ENCODE assay signal across 8 cellular contexts in genomic region chr6:163416380-163416629, GRCh38. TPM values are rescaled to one million over a fixed set of nuclear protein-coding genes. Genes with fewer than 3 reads are reported as not detected.
DNase-seq lines count a peak whose midpoint lies in the region; ATAC-seq, FAIRE-seq and TF ChIP-seq lines count a peak whose summit lies in the region.

No MANE protein-coding gene starts in this region.

- in situ Hi-C loops in HepG2 (cut with HindIII; ENCODE audit: extremely low pct_ligation_motif_present, low pct_unique_long_range_greater_than_20kb): loop anchor here (25.0 kb wide), 1 partner anchor 696 kb away; no protein-coding TSS in a partner anchor

- H3K9ac ChIP-seq in adipocyte (ENCODE audit: low read length): peak overlapping the region; percentile 99
- H3K9ac ChIP-seq in HepG2 (ENCODE audit: insufficient read depth, low read depth, low read length): peak overlapping the region; percentile 98

- ATAC-seq in activated T-cell treated with anti-CD3 and anti-CD28 coated beads, Interleukin-2, amount 50 U/mL, for 4 hours: no peak
- ATAC-seq in HepG2 (no peak), HG03457 (IDR thresholded peaks at IDR 0.05; ENCODE audit: unreplicated experiment) (no peak)

- peaks cover 73% of the 10 kb centered on the region for H3K79me2 ChIP-seq in HepG2 (ENCODE audit: insufficient read depth, low read length)

- no peaks in the 10 kb centered on the region for H3K27me3 ChIP-seq in adipocyte (replicated peaks; ENCODE audit: control insufficient read depth, insufficient read depth, low read length)
- no peaks in the 10 kb centered on the region; a peak in 1 of 5 replicates for H3K27me3 ChIP-seq in HepG2 (ENCODE audit: control insufficient read depth in 1 of 2, insufficient read depth in 2 of 2, low read length in 2 of 2)
- no peaks in the 10 kb centered on the region for H3K27me3 ChIP-seq in tibial artery

- no peaks in the 10 kb centered on the region for H3K9me3 Mint-ChIP-seq in activated T-cell treated with anti-CD3 and anti-CD28 coated beads, Interleukin-2, amount 50 U/mL, for 4 hours

- peaks cover 36% of the 10 kb centered on the region for H4K20me1 ChIP-seq in HepG2 (ENCODE audit: insufficient read depth, low read length)

- H3K27ac ChIP-seq in HepG2 (ENCODE audit: extremely low read length, insufficient read depth, low read length): peak overlapping the region; percentile 90
- H3K27ac ChIP-seq in tibial artery: peak overlapping the region; percentile 97 to 100

- POLR2A ChIA-PET in HepG2 (lab: Yijun Ruan, JAX): interaction anchor here (0.7 to 1.8 kb wide), 2 partner anchors 11 to 25 kb away, joined by 3 to 7 read pairs; no protein-coding TSS in a partner anchor

- no peak for TF ChIP-seq RAD21 in HepG2 (CRISPR knock-in tag; IDR thresholded peaks at IDR 0.05)

- CTCF ChIA-PET in HepG2 (lab: Yijun Ruan, JAX; ENCODE audit: low intra/inter-chr PET ratio, low total read pairs): interaction anchor here (1.4 to 1.7 kb wide), 2 partner anchors 138 to 235 kb away, joined by 6 to 8 read pairs; no protein-coding TSS in a partner anchor

- H3K9me3 ChIP-seq in adipocyte (ENCODE audit: control insufficient read depth, low read length) (no peaks in the 10 kb centered on the region), HepG2 (ENCODE audit: low read length) (no peaks in the 10 kb centered on the region), tibial artery (no peaks in the 10 kb centered on the region)

- TF ChIP-seq POLR2A in HepG2 (IDR thresholded peaks at IDR 0.05; ENCODE audit: insufficient read depth in 1 of 2, low read depth in 2 of 2, low read length in 2 of 2): no peak

- TF ChIP-seq CTCF in HepG2 (CRISPR knock-in tag; IDR thresholded peaks at IDR 0.05) (no peak), tibial artery (IDR thresholded peaks at IDR 0.05) (no peak)

- TF ChIP-seq EP300 in HepG2 (IDR thresholded peaks at IDR 0.05; ENCODE audit: low read depth in 2 of 2, low read length in 2 of 2): no peak
- TF ChIP-seq EP300 in HepG2 (CRISPR knock-in tag; IDR thresholded peaks at IDR 0.05; ENCODE audit: borderline replicate concordance): no peak

- peaks cover 50% of the 10 kb centered on the region for H3K4me1 Mint-ChIP-seq in activated T-cell treated with anti-CD3 and anti-CD28 coated beads, Interleukin-2, amount 50 U/mL, for 4 hours (ENCODE audit: low read depth)

- peak overlapping the region; percentile 89 for H3K4me3 Mint-ChIP-seq in activated T-cell treated with anti-CD3 and anti-CD28 coated beads, Interleukin-2, amount 50 U/mL, for 4 hours

- peaks cover 24% of the 10 kb centered on the region for H3K4me1 ChIP-seq in adipocyte (ENCODE audit: control insufficient read depth, insufficient read depth, low read length)
- H3K4me1 ChIP-seq in HepG2 (ENCODE audit: insufficient read depth, low read length): peaks cover 55% of the 10 kb centered on the region
- H3K4me1 ChIP-seq in tibial artery: peaks cover 0 to 50% (median 14%) of the 10 kb centered on the region in 4 donors

- intact Hi-C loops in HepG2 (cut with micrococcal nuclease; ENCODE audit: unreplicated experiment): loop anchor here (2.0 to 10.0 kb wide), 4 partner anchors 138 to 692 kb away; partner anchors contain the start of genes PACRG and PRKN
- intact Hi-C loops in tibial artery (cut with DNase I; ENCODE audit: low total_unique reads): loop anchor here (5.0 kb wide), 1 partner anchor 541 kb away; no protein-coding TSS in a partner anchor

- under 1% methylated on average over 7 of the region's 7 CpGs for WGBS in HepG2 (ENCODE audit: low lambda C conversion rate)

- no peak overlapping the region for H2AFZ ChIP-seq in HepG2 (ENCODE audit: low read length)

- FAIRE-seq in HepG2 (lab: Jason Lieb, UNC): no peak

- DNase-seq in activated T-cell treated with anti-CD3 and anti-CD28 coated beads, Interleukin-2, amount 50 U/mL, for 4 hours: no peak
- DNase-seq in activated T-cell treated with anti-CD3 and anti-CD28 coated beads for 4 hours: no peak
- DNase-seq in adipocyte (ENCODE audit: low read depth): peak; percentile 51
- DNase-seq in HepG2 (ENCODE audit: low spot score): no peak
- no peak for DNase-seq in tibial artery
- no peak for DNase-seq in dermis blood vessel endothelial cell
- no peak for DNase-seq in MV-4-11 (lab: John Stamatoyannopoulos, UW)

- H3K4me2 ChIP-seq in HepG2 (ENCODE audit: low read depth, low read length): peak overlapping the region; percentile 92

- H3K36me3 Mint-ChIP-seq in activated T-cell treated with anti-CD3 and anti-CD28 coated beads, Interleukin-2, amount 50 U/mL, for 4 hours (ENCODE audit: insufficient read depth): no peaks in the 10 kb centered on the region

- no peaks in the 10 kb centered on the region for H3K27me3 Mint-ChIP-seq in activated T-cell treated with anti-CD3 and anti-CD28 coated beads, Interleukin-2, amount 50 U/mL, for 4 hours (ENCODE audit: low read depth)

- H3K36me3 ChIP-seq in adipocyte (ENCODE audit: control insufficient read depth, insufficient read depth, low read length, severe bottlenecking) (no peaks in the 10 kb centered on the region), HepG2 (replicated peaks in 1 of 2; ENCODE audit: control insufficient read depth in 1 of 2, insufficient read depth in 2 of 2, low read length in 2 of 2) (no peaks in the 10 kb centered on the region), tibial artery (no peaks in the 10 kb centered on the region)

- BruUV-seq in HepG2 (replicated peaks; lab: Mats Ljungman, UMichigan): TSS peak; percentile 61

- H3K4me3 ChIP-seq in adipocyte (ENCODE audit: low read length) (peak overlapping the region; percentile 95), HepG2 (replicated peaks in 1 of 3; ENCODE audit: insufficient read depth in 1 of 3, low read depth in 2 of 3, low read length in 3 of 3) (peak overlapping the region; percentile 95 to 97 (median 96)), tibial artery (peak overlapping the region; percentile 96 to 99)

TF ChIP-seq in HepG2, 621 proteins besides CTCF, POLR2A, EP300 and RAD21 (continues in another document):
- TF ChIP-seq PBX3 (CRISPR knock-in tag; IDR thresholded peaks at IDR 0.05; ENCODE audit: borderline replicate concordance) (no peak), ZNF878 (CRISPR knock-in tag; IDR thresholded peaks at IDR 0.05) (0 out of 2 replicates have a peak, but pooled peaks have one; percentile 49), ZNF746 (CRISPR knock-in tag; IDR thresholded peaks at IDR 0.05) (no peak), FOXP4 (CRISPR knock-in tag; IDR thresholded peaks at IDR 0.05) (no peak), GABPA (IDR thresholded peaks at IDR 0.05; ENCODE audit: low read depth, low read length) (no peak), GABPA (CRISPR knock-in tag; IDR thresholded peaks at IDR 0.05; ENCODE audit: low read depth) (0 out of 2 replicates have a peak, but pooled peaks have one; percentile 24), NR2C2 (CRISPR knock-in tag; IDR thresholded peaks at IDR 0.05; ENCODE audit: borderline replicate concordance) (no peak)

RNA-seq across cellular contexts. Expression of gene QKI, which starts 1.8 kb away (rescaled TPM):
- 10 to 100 TPM; 58.6 to 65.4 (median 61.2) TPM for total RNA-seq in activated T-cell treated with anti-CD3 and anti-CD28 coated beads, Interleukin-2, amount 50 U/mL, for 4 hours
- 136 and 167 TPM in 2 replicates for total RNA-seq in HepG2 (2016; rRNA removed; fragmentation: Illumina TruSeq; extraction: Trizol)
- 33.5 and 40.4 TPM in 2 replicates for total RNA-seq in HepG2 (2016; cell fraction: cytosol; rRNA removed; fragmentation: Illumina TruSeq; extraction: Trizol; ENCODE audit: low read depth)
- total RNA-seq in HepG2 (2016; cell fraction: insoluble cytoplasmic fraction; rRNA removed; fragmentation: Illumina TruSeq; extraction: Trizol): 141 and 159 TPM in 2 replicates
- 82.9 and 85.6 TPM in 2 replicates for total RNA-seq in HepG2 (2016; cell fraction: membrane; rRNA removed; fragmentation: Illumina TruSeq; extraction: Trizol)
- total RNA-seq in HepG2 (2016; cell fraction: nucleus; rRNA removed; fragmentation: Illumina TruSeq; extraction: Trizol): 114 and 126 TPM in 2 replicates
- 117 and 137 TPM in 2 replicates for polyA plus RNA-seq in HepG2 (2011; rRNA removed)
- polyA plus RNA-seq in HepG2 (2011; cell fraction: cytosol; rRNA removed): 108 and 115 TPM in 2 replicates
- polyA plus RNA-seq in HepG2 (2011; cell fraction: nucleus; rRNA removed): 73.5 and 79.1 TPM in 2 replicates
- 77.5 and 90.6 TPM in 2 replicates for polyA plus RNA-seq in HepG2 (2012)
- polyA plus RNA-seq in HepG2 (2016; cell fraction: cytosol; fragmentation: Illumina TruSeq; extraction: Trizol; ENCODE audit: low read depth): 5.6 and 6.8 TPM in 2 replicates
- 101 and 120 TPM in 2 replicates for polyA plus RNA-seq in HepG2 (2016; cell fraction: insoluble cytoplasmic fraction; fragmentation: Illumina TruSeq; extraction: Trizol; ENCODE audit: low read depth)
- 23.6 and 26.7 TPM in 2 replicates for polyA plus RNA-seq in HepG2 (2016; cell fraction: membrane; fragmentation: Illumina TruSeq; extraction: Trizol; ENCODE audit: low read depth)
- 50.1 and 57.9 TPM in 2 replicates for polyA plus RNA-seq in HepG2 (2016; cell fraction: nucleus; fragmentation: Illumina TruSeq; extraction: Trizol; ENCODE audit: insufficient read depth, low read depth)
- 195 and 554 TPM in 2 replicates for polyA minus RNA-seq in HepG2 (2011; rRNA and poly(A)+ RNA removed; ENCODE audit: low replicate concordance)
- 175 and 185 TPM in 2 replicates for polyA minus RNA-seq in HepG2 (2011; cell fraction: cytosol; rRNA and poly(A)+ RNA removed)
- polyA minus RNA-seq in HepG2 (2011; cell fraction: nucleus; rRNA and poly(A)+ RNA removed): 261 and 310 TPM in 2 replicates
- 307 and 356 TPM in 2 replicates for total RNA-seq in dermis blood vessel endothelial cell
